ENCODE assay signal across 17 cellular contexts in genomic region chr17:8680850-8681174, GRCh38. TPM values are rescaled to one million over a fixed set of nuclear protein-coding genes. Genes with fewer than 3 reads are reported as not detected.
DNase-seq lines count a peak whose midpoint lies in the region; ATAC-seq, FAIRE-seq and TF ChIP-seq lines count a peak whose summit lies in the region.
"Had no signal": no experiment of that assay in that cellular context is flagged by ENCODE, and none has a peak within 500 bp of the region (broad histone marks: within the 10 kb centered on the region; RNA-seq: fewer than 3 reads in every experiment).

No MANE protein-coding gene starts in this region.

- no peak overlapping the region for H2AK5ac ChIP-seq in mesenchymal stem cell (ENCODE audit: low read length, severe bottlenecking)

- H2BK5ac ChIP-seq in mesenchymal stem cell (ENCODE audit: low read depth, low read length, poor library complexity, severe bottlenecking) = no peak overlapping the region

- ATAC-seq in GM12878 (no peak), thoracic aorta (ENCODE audit: insufficient number of reproducible peaks, low FRiP score, low read depth) (peak; percentile 26), GM21447 (IDR thresholded peaks at IDR 0.05; ENCODE audit: unreplicated experiment) (no peak)
- ATAC-seq: K562 had no signal

- TF ChIP-seq EP300 in GM12878 (IDR thresholded peaks at IDR 0.05; ENCODE audit: borderline replicate concordance in 1 of 2, control insufficient read depth in 1 of 2, low read depth in 2 of 2, low read length in 2 of 2) = no peak

- H2BK120ac ChIP-seq in mesenchymal stem cell (ENCODE audit: low read depth, low read length) = no peak overlapping the region

- no peak for TF ChIP-seq RAD21 in GM12878 (IDR thresholded peaks at IDR 0.05; ENCODE audit: insufficient read depth, low read depth, low read length)

- H3K27ac ChIP-seq in GM23248 (peak overlapping the region; percentile 70), GM12878 (ENCODE audit: control insufficient read depth, insufficient read depth) (no peak overlapping the region), mesenchymal stem cell (ENCODE audit: low read length, poor library complexity, severe bottlenecking) (no peak overlapping the region), thoracic aorta (peak overlapping the region; percentile 94 to 95), spleen (no peak overlapping the region)
- H3K27ac ChIP-seq: epithelial cell of prostate had no signal

- H2AFZ ChIP-seq in GM23248 = peak overlapping the region; percentile 94
- no peak overlapping the region for H2AFZ ChIP-seq in GM12878 (ENCODE audit: control insufficient read depth, low read depth, low read length)
- H2AFZ ChIP-seq in mesenchymal stem cell (ENCODE audit: low read depth, low read length) = no peak overlapping the region

- no TSS peak for BruUV-seq in GM12878 (replicated peaks; lab: Mats Ljungman, UMichigan)

- WGBS in GM23248 (ENCODE audit: low coverage in 1 of 2, low lambda C conversion rate in 2 of 2, missing lambda C conversion rate in 2 of 2), 2 experiments = 6 to 9% methylated on average over 5 of the region's 5 CpGs
- WGBS in GM12878 (ENCODE audit: insufficient coverage, insufficient replicate concordance, low lambda C conversion rate, missing lambda C conversion rate) = 65% methylated on average over 5 of the region's 5 CpGs
- 81% methylated on average over 5 of the region's 5 CpGs for WGBS in mesenchymal stem cell
- 69 to 92% (median 86%) methylated on average over 5 of the region's 5 CpGs for WGBS in spleen, 5 donors

- in situ Hi-C loops in GM23248 (cut with MboI) (no loop called here), GM12878 (cut with MboI) (no loop called here)

- H4K20me1 ChIP-seq in GM23248 (ENCODE audit: insufficient read depth) = no peaks in the 10 kb centered on the region
- H4K20me1 ChIP-seq in GM12878 (ENCODE audit: control insufficient read depth, insufficient read depth) = no peaks in the 10 kb centered on the region

- H3K79me2 ChIP-seq in GM23248 (ENCODE audit: insufficient read depth) = no peaks in the 10 kb centered on the region
- no peaks in the 10 kb centered on the region for H3K79me2 ChIP-seq in GM12878 (ENCODE audit: control insufficient read depth, insufficient read depth, low read length)

- SMC1A ChIA-PET in GM12878 (lab: Charles Lee; ENCODE audit: uncharacterized antibody, unreplicated experiment) = no interaction called here

- H3K4me1 ChIP-seq in GM23248 (ENCODE audit: insufficient read depth) = peaks cover 18% of the 10 kb centered on the region
- no peaks in the 10 kb centered on the region for H3K4me1 ChIP-seq in GM12878 (ENCODE audit: control insufficient read depth, insufficient read depth, low read length)
- H3K4me1 ChIP-seq in mesenchymal stem cell (ENCODE audit: control insufficient read depth, insufficient read depth, low read depth, low read length) = no peaks in the 10 kb centered on the region
- peaks cover 29 to 60% of the 10 kb centered on the region in 2 donors for H3K4me1 ChIP-seq in thoracic aorta (ENCODE audit: control insufficient read depth in 1 of 2, low read depth in 2 of 2)
- no peaks in the 10 kb centered on the region for H3K4me1 ChIP-seq in spleen

- no peak overlapping the region for H3K23ac ChIP-seq in mesenchymal stem cell (ENCODE audit: low read length in 2 of 2)

- H3K4me2 ChIP-seq in GM23248 (ENCODE audit: unreplicated experiment) (peak overlapping the region; percentile 76), GM12878 (ENCODE audit: control insufficient read depth, insufficient read depth) (no peak overlapping the region), mesenchymal stem cell (ENCODE audit: low read length, poor library complexity, severe bottlenecking) (no peak overlapping the region)

- no peak overlapping the region for H3K4ac ChIP-seq in mesenchymal stem cell (ENCODE audit: low read depth in 1 of 2, low read length in 2 of 2)

- peaks cover 21% of the 10 kb centered on the region for H3F3A ChIP-seq in GM23248 (ENCODE audit: insufficient read depth)

- DNase-seq in GM23248 (no peak), GM12878 (ENCODE audit: low read depth, low spot score) (no peak), mesenchymal stem cell (no peak), thoracic aorta (ENCODE audit: low spot score) (no peak), amygdala (lab: John Stamatoyannopoulos, UW) (no peak), spleen (no peak)
- DNase-seq: activated CD4-positive, alpha-beta T cell treated with anti-CD3 and anti-CD28 coated beads for 48 hours; activated naive CD8-positive, alpha-beta T cell treated with anti-CD3 and anti-CD28 coated beads for 36 hours; DMS79; GOT3; left cardiac atrium; NCI-H187; stimulated activated CD4-positive, alpha-beta T cell treated with anti-CD3 and anti-CD28 coated beads, Interleukin-4, amount 100 ng/mL, for 24 hours; T-helper 1 cell had no signal

- intact Hi-C loops in GM12878 (cut with micrococcal nuclease; ENCODE audit: unreplicated experiment) (no loop called here), spleen (cut with DNase I; ENCODE audit: low total_unique reads) (no loop called here)

- no peak overlapping the region for H3K14ac ChIP-seq in mesenchymal stem cell (ENCODE audit: low read length in 2 of 2)

- H3K9ac ChIP-seq in GM23248 (peak overlapping the region; percentile 66), GM12878 (ENCODE audit: control insufficient read depth, insufficient read depth, low read length) (no peak overlapping the region), mesenchymal stem cell (ENCODE audit: low read length) (peak overlapping the region; percentile 84)

- H3K9me2 ChIP-seq in GM23248 (ENCODE audit: insufficient read depth) = no peaks in the 10 kb centered on the region

- RAD21 ChIA-PET in GM12878 (lab: Charles Lee; ENCODE audit: unreplicated experiment) = no interaction called here

- no peaks in the 10 kb centered on the region for H3K27me3 ChIP-seq in GM23248 (replicated peaks; ENCODE audit: insufficient read depth)
- no peaks in the 10 kb centered on the region for H3K27me3 ChIP-seq in GM12878 (replicated peaks in 1 of 2; ENCODE audit: control insufficient read depth in 2 of 2, insufficient read depth in 2 of 2, low read length in 1 of 2)
- peaks cover 2% of the 10 kb centered on the region in 2 experiments for H3K27me3 ChIP-seq in mesenchymal stem cell (ENCODE audit: control insufficient read depth in 1 of 2, insufficient read depth in 1 of 2, low read length in 2 of 2)
- no peaks in the 10 kb centered on the region for H3K27me3 ChIP-seq in thoracic aorta (replicated peaks; ENCODE audit: insufficient read depth)
- H3K27me3 ChIP-seq in spleen (replicated peaks in 1 of 7) = peaks cover 0 to 20% (median 0%) of the 10 kb centered on the region in 7 donors

- TF ChIP-seq CTCF in GM12878 (IDR thresholded peaks at IDR 0.05 in 2 of 3, conservative IDR thresholded peaks at IDR 0.05 in 1 of 3; ENCODE audit: control insufficient read depth in 2 of 3, extremely low read depth in 1 of 3, insufficient read depth in 1 of 3, low read depth in 3 of 3, low read length in 3 of 3) (no peak), thoracic aorta (IDR thresholded peaks at IDR 0.05) (no peak), spleen (IDR thresholded peaks at IDR 0.05 in 8 of 11, conservative IDR thresholded peaks at IDR 0.05 in 3 of 11) (no peak)

- H3K4me3 ChIP-seq in GM23248 (peak overlapping the region; percentile 69), GM12878 (no peak overlapping the region), mesenchymal stem cell (ENCODE audit: insufficient read depth in 1 of 2, low read depth in 1 of 2, low read length in 2 of 2) (peak overlapping the region in 1 of 2 experiments; percentile 74), thoracic aorta (peak overlapping the region; percentile 61), spleen (no peak overlapping the region)
- H3K4me3 ChIP-seq: K562 had no signal

- H3K9me3 ChIP-seq in GM23248 (ENCODE audit: low read depth) (no peaks in the 10 kb centered on the region), GM12878 (replicated peaks; ENCODE audit: control insufficient read depth, insufficient read depth, low read length) (no peaks in the 10 kb centered on the region), mesenchymal stem cell (ENCODE audit: control insufficient read depth, low read length) (peaks cover 4% of the 10 kb centered on the region), thoracic aorta (no peaks in the 10 kb centered on the region), spleen (peaks cover 0 to 13% (median 5%) of the 10 kb centered on the region in 8 donors)

- POLR2A ChIA-PET in GM12878 (lab: Charles Lee) = no interaction called here

- H3K36me3 ChIP-seq in GM23248 (ENCODE audit: low read depth) (no peaks in the 10 kb centered on the region), GM12878 (ENCODE audit: control insufficient read depth in 2 of 2, insufficient read depth in 2 of 2, low read length in 1 of 2) (no peaks in the 10 kb centered on the region), mesenchymal stem cell (ENCODE audit: control insufficient read depth in 1 of 2, insufficient read depth in 2 of 2, low read depth in 1 of 2, low read length in 2 of 2) (no peaks in the 10 kb centered on the region), thoracic aorta (no peaks in the 10 kb centered on the region), spleen (no peaks in the 10 kb centered on the region)

- H3K18ac ChIP-seq in mesenchymal stem cell (ENCODE audit: low read depth in 1 of 2, low read length in 2 of 2) = no peak overlapping the region

- CTCF ChIA-PET in GM12878 (lab: Yijun Ruan, JAX) = no interaction called here

- no peak overlapping the region for H2BK15ac ChIP-seq in mesenchymal stem cell (ENCODE audit: low read depth, poor library complexity, severe bottlenecking)

- no peak overlapping the region for H4K91ac ChIP-seq in mesenchymal stem cell (ENCODE audit: low read length)

- FAIRE-seq in GM12878 (lab: Jason Lieb, UNC) = peak; percentile 44
- FAIRE-seq: K562 had no signal

- no peak for TF ChIP-seq POLR2A in GM12878 (IDR thresholded peaks at IDR 0.05; ENCODE audit: low read depth, low read length)
- TF ChIP-seq POLR2A in spleen (IDR thresholded peaks at IDR 0.05) = no peak

- H2BK12ac ChIP-seq in mesenchymal stem cell (ENCODE audit: low read length in 2 of 2) = no peak overlapping the region

- no peak overlapping the region for H4K8ac ChIP-seq in mesenchymal stem cell (ENCODE audit: low read length)

- H3K79me1 ChIP-seq in mesenchymal stem cell (replicated peaks; ENCODE audit: low read length, poor library complexity, severe bottlenecking) = no peaks in the 10 kb centered on the region

RNA-seq across cellular contexts. Expression of gene MYH10, which starts 50.3 kb away (rescaled TPM):
- total RNA-seq in GM23248 (2014; rRNA removed; shearing (Covaris generic)) = 39.2 and 46.8 TPM in 2 replicates
- 69.5 and 76.8 TPM in 2 replicates for polyA plus RNA-seq in GM23248 (2016; fragmentation: Nextera tagmentation; extraction: Ambion mirVana)
- 7.7 and 9.9 TPM in 2 replicates for total RNA-seq in GM12878 (2013; cell fraction: nucleolus; rRNA removed)
- total RNA-seq in GM12878 (2014; rRNA removed) = 0.73 and 1.3 TPM in 2 replicates
- 0.51 and 0.63 TPM in 2 replicates for total RNA-seq in GM12878 (2014; rRNA removed; fragmentation: Illumina TruSeq; extraction: Trizol)
- total RNA-seq in GM12878 (2021) = 1.3 and 2.6 TPM in 2 replicates
- 6.7 TPM for polyA plus RNA-seq in GM12878 (2011; ENCODE audit: low read depth)
- 4.1 and 4.7 TPM in 2 replicates for polyA plus RNA-seq in GM12878 (2011; rRNA removed)
- polyA plus RNA-seq in GM12878 (2011; cell fraction: cytosol; rRNA removed) = 4.0 and 4.8 TPM in 2 replicates
- 5.7 and 6.5 TPM in 2 replicates for polyA plus RNA-seq in GM12878 (2011; cell fraction: nucleus; rRNA removed)
- 8.2 and 8.4 TPM in 2 replicates for polyA plus RNA-seq in GM12878 (2012)
- 0.78 and 1.3 TPM in 2 replicates for polyA plus RNA-seq in GM12878 (2014; fragmentation: Illumina TruSeq; extraction: Trizol)
- under 1 TPM; 0.33 to 0.55 TPM for polyA plus RNA-seq in GM12878 (2014; fragmentation: Nextera tagmentation; extraction: Ambion mirVana)
- polyA plus RNA-seq in GM12878 (2014; rRNA removed) = 0.73 and 1.6 TPM in 2 replicates
- 1 to 10 TPM; 2.7 to 7.1 TPM for polyA plus RNA-seq in GM12878 (2016; fragmentation: Nextera tagmentation; extraction: Ambion mirVana)
- polyA minus RNA-seq in GM12878 (2011; rRNA and poly(A)+ RNA removed) = 7.4 and 10.4 TPM in 2 replicates
- polyA minus RNA-seq in GM12878 (2011; cell fraction: cytosol; rRNA and poly(A)+ RNA removed) = 4.7 and 4.8 TPM in 2 replicates
- 4.2 and 10.5 TPM in 2 replicates for polyA minus RNA-seq in GM12878 (2011; cell fraction: nucleus; rRNA and poly(A)+ RNA removed)
- 33.3 TPM for polyA plus RNA-seq in mesenchymal stem cell (2013, experiment 1 of 2)
- polyA plus RNA-seq in mesenchymal stem cell (2013, experiment 2 of 2) = 30.4 TPM
- 1,000 to 10,000 TPM; 1,436 to 1,719 TPM for total RNA-seq in thoracic aorta
- 10 to 100 TPM in 1 of 7 donors, 1 to 10 TPM in 6; 3.0 to 14.4 (median 8.2) TPM for total RNA-seq in spleen
- polyA plus RNA-seq in spleen = 1 to 10 TPM; 1.0 to 2.2 (median 1.8) TPM

Comparison
In these comparisons a context has a peak if more than half of its experiments do, and no peak if none do; other contexts are left out.
1. H3K27ac ChIP-seq: peak in GM23248 (single experiment) and thoracic aorta (2 of 2); none in GM12878 (single experiment), mesenchymal stem cell (single experiment) and spleen (0 of 8).
2. H3K4me3 ChIP-seq: peak in GM23248 (single experiment) and thoracic aorta (single experiment); none in GM12878 (single experiment) and spleen (0 of 8).
3. RNA of gene MYH10, which starts 50.3 kb away (total RNA-seq): 1,436 to 1,719 TPM in thoracic aorta; 39.2 to 46.8 TPM in GM23248, 3.0 to 14.4 TPM in spleen and 0.51 to 9.9 TPM in GM12878; every median in the first group is over 10 times any median in the second.